In the genomic region with DNA sequence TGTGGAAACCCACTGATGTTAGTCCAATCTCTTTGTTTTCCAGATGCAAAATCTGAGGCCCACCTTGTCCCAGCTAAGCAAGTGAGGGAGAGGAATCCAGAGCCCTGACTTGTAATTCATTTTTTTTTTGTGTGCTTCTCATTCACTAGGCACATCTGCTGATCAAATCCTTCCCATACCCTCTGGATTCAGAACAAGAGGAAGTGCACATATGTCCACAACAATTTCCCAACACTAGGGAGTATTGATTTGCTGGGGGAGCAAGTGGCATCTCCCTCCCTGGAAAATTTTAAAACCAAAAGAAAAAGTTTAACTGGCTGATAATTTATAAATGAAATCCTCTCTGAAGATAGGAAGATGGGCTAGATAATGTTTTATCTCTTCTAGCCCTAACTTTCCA, we compare ENCODE assay signal across 9 cellular contexts.
DNase-seq lines count a peak whose midpoint lies in the region; ATAC-seq, FAIRE-seq and TF ChIP-seq lines count a peak whose summit lies in the region.
"Had no signal": no experiment of that assay in that cellular context is flagged by ENCODE, and none has a peak within 500 bp of the region (broad histone marks: within the 10 kb centered on the region; RNA-seq: fewer than 3 reads in every experiment).

No MANE protein-coding gene starts in this region.

- H3K36me3 Mint-ChIP-seq in activated T-helper 1 cell treated with anti-CD3 and anti-CD28 coated beads, Interleukin-12 subunit alpha, Interleukin-12 subunit beta, Interleukin-2, Interleukin-4 antibody, amounts not matched to agents 30 ng/mL and 10 ng/mL and 1 ng/mL, durations not matched to agents 14 hours and 24 hours and 36 hours (ENCODE audit: low read depth) = no peaks in the 10 kb centered on the region

- H3K27ac Mint-ChIP-seq in activated T-helper 1 cell treated with anti-CD3 and anti-CD28 coated beads, Interleukin-12 subunit alpha, Interleukin-12 subunit beta, Interleukin-2, Interleukin-4 antibody, amounts not matched to agents 30 ng/mL and 10 ng/mL and 1 ng/mL, durations not matched to agents 14 hours and 24 hours and 36 hours = peak overlapping the region; percentile 84
- H3K27ac Mint-ChIP-seq: WTC11 had no signal

- FAIRE-seq in A549 (lab: Jason Lieb, UNC) = no peak

- H3K36me3 ChIP-seq in HEK293 (ENCODE audit: control insufficient read depth in 2 of 2, insufficient read depth in 1 of 2, low read length in 2 of 2) (no peaks in the 10 kb centered on the region), left lung (no peaks in the 10 kb centered on the region)

- intact Hi-C loops in activated T-helper 1 cell treated with anti-CD3 and anti-CD28 coated beads, Interleukin-12 subunit alpha, Interleukin-12 subunit beta, Interleukin-2, Interleukin-4 antibody, amounts not matched to agents 30 ng/mL and 10 ng/mL and 1 ng/mL, durations not matched to agents 14 hours and 24 hours and 36 hours (cut with micrococcal nuclease) = loop anchor here (1.0 to 10.0 kb wide), 11 partner anchors 44 to 1439 kb away; a partner anchor contains a TSS
- intact Hi-C loops in left lung (cut with DNase I) = no loop called here

- TF ChIP-seq CTCF in A549 (IDR thresholded peaks at IDR 0.05) = no peak
- TF ChIP-seq CTCF in HEK293 (tag by site-specific recombination; IDR thresholded peaks at IDR 0.05) = no peak
- no peak for TF ChIP-seq CTCF in left lung (IDR thresholded peaks at IDR 0.05)

- H3K4me3 Mint-ChIP-seq in activated T-helper 1 cell treated with anti-CD3 and anti-CD28 coated beads, Interleukin-12 subunit alpha, Interleukin-12 subunit beta, Interleukin-2, Interleukin-4 antibody, amounts not matched to agents 30 ng/mL and 10 ng/mL and 1 ng/mL, durations not matched to agents 14 hours and 24 hours and 36 hours = no peak overlapping the region
- H3K4me3 Mint-ChIP-seq: WTC11 had no signal

- H3K27ac ChIP-seq in A549 (peak overlapping the region; percentile 26 to 30; a peak in 4 of 6 replicates), HEK293 (ENCODE audit: extremely low read depth, low read depth, low read length) (no peak overlapping the region), left lung (peak overlapping the region; percentile 60 to 78)

- H3K4me1 ChIP-seq in A549 (peaks cover 22% of the 10 kb centered on the region; the same call in 2 of the 3 replicates), HEK293 (ENCODE audit: control insufficient read depth, insufficient read depth, low read length) (no peaks in the 10 kb centered on the region), left lung (peaks cover 10 to 41% of the 10 kb centered on the region in 2 donors)

- no peak for TF ChIP-seq RAD21 in A549 (conservative IDR thresholded peaks at IDR 0.05 in 1 of 2, IDR thresholded peaks at IDR 0.05 in 1 of 2)

- no peaks in the 10 kb centered on the region for H3K27me3 ChIP-seq in left lung

- H3K9me3 Mint-ChIP-seq in activated T-helper 1 cell treated with anti-CD3 and anti-CD28 coated beads, Interleukin-12 subunit alpha, Interleukin-12 subunit beta, Interleukin-2, Interleukin-4 antibody, amounts not matched to agents 30 ng/mL and 10 ng/mL and 1 ng/mL, durations not matched to agents 14 hours and 24 hours and 36 hours = peaks cover 4% of the 10 kb centered on the region

- in situ Hi-C loops in G401 (cut with HindIII; ENCODE audit: low sequenced_read_pairs) = no loop called here

- POLR2A ChIA-PET in A549 (lab: Yijun Ruan, JAX) (no interaction called here), HEK293 (lab: Yijun Ruan, JAX) (no interaction called here)

- DNase-seq in A549 (ENCODE audit: low read depth in 1 of 2, low spot score in 1 of 2) (no peak), left lung (no peak), ureter (ENCODE audit: low spot score) (no peak), NCI-H2227 (lab: John Stamatoyannopoulos, UW; ENCODE audit: unreplicated experiment) (no peak), G401 (ENCODE audit: low spot score) (no peak)
- DNase-seq in activated T-helper 1 cell treated with anti-CD3 and anti-CD28 coated beads, Interleukin-12 subunit alpha, Interleukin-12 subunit beta, Interleukin-2, Interleukin-4 antibody, amounts not matched to agents 30 ng/mL and 10 ng/mL and 1 ng/mL, durations not matched to agents 14 hours and 24 hours and 36 hours (ENCODE audit: low spot score) = no peak

- 0 out of 3 replicates have a peak overlapping the region, but pooled peaks have one; percentile 10 for H3K4me2 ChIP-seq in A549

- no peak for TF ChIP-seq POLR2A in A549 (IDR thresholded peaks at IDR 0.05; ENCODE audit: low read length)

- H3K4me3 ChIP-seq in A549 (no peak overlapping the region), HEK293 (ENCODE audit: low read depth, low read length) (no peak overlapping the region), left lung (no peak overlapping the region)

- CTCF ChIA-PET in A549 (lab: Yijun Ruan, JAX) = interaction anchor here (0.6 to 2.8 kb wide), 18 partner anchors 8 to 1441 kb away, joined by 3 to 26 read pairs (median 4); no protein-coding TSS in a partner anchor
- CTCF ChIA-PET in HEK293 (lab: Yijun Ruan, JAX) = interaction anchor here (0.6 to 2.5 kb wide), 16 partner anchors 12 to 1298 kb away, joined by 3 to 10 read pairs (median 4); no protein-coding TSS in a partner anchor

- H3K4me1 Mint-ChIP-seq in activated T-helper 1 cell treated with anti-CD3 and anti-CD28 coated beads, Interleukin-12 subunit alpha, Interleukin-12 subunit beta, Interleukin-2, Interleukin-4 antibody, amounts not matched to agents 30 ng/mL and 10 ng/mL and 1 ng/mL, durations not matched to agents 14 hours and 24 hours and 36 hours (ENCODE audit: low read depth) = peaks cover 44% of the 10 kb centered on the region

- H3K27me3 Mint-ChIP-seq in activated T-helper 1 cell treated with anti-CD3 and anti-CD28 coated beads, Interleukin-12 subunit alpha, Interleukin-12 subunit beta, Interleukin-2, Interleukin-4 antibody, amounts not matched to agents 30 ng/mL and 10 ng/mL and 1 ng/mL, durations not matched to agents 14 hours and 24 hours and 36 hours (ENCODE audit: insufficient read depth) = no peaks in the 10 kb centered on the region

- ATAC-seq in A549 (no peak), left lung (no peak), HG02970 (IDR thresholded peaks at IDR 0.05; ENCODE audit: low FRiP score, unreplicated experiment) (no peak)

- no peaks in the 10 kb centered on the region for H3K9me3 ChIP-seq in A549
- no peaks in the 10 kb centered on the region for H3K9me3 ChIP-seq in HEK293 (ENCODE audit: control insufficient read depth, insufficient read depth, low read depth, low read length)
- H3K9me3 ChIP-seq in left lung = no peaks in the 10 kb centered on the region

- no peak for TF ChIP-seq EP300 in A549 (IDR thresholded peaks at IDR 0.05)

TF ChIP-seq in A549, 52 proteins besides CTCF, POLR2A, EP300 and RAD21:
- TF ChIP-seq POLR2AphosphoS2 (conservative IDR thresholded peaks at IDR 0.05; ENCODE audit: low read length) = no peak
- TF ChIP-seq, protein P1, sequence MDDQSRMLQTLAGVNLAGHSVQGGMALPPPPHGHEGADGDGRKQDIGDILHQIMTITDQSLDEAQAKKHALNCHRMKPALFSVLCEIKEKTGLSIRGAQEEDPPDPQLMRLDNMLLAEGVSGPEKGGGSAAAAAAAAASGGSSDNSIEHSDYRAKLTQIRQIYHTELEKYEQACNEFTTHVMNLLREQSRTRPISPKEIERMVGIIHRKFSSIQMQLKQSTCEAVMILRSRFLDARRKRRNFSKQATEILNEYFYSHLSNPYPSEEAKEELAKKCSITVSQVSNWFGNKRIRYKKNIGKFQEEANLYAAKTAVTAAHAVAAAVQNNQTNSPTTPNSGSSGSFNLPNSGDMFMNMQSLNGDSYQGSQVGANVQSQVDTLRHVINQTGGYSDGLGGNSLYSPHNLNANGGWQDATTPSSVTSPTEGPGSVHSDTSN (IDR thresholded peaks at IDR 0.05) = no peak
- no peak for TF ChIP-seq BHLHE40 (IDR thresholded peaks at IDR 0.05; ENCODE audit: low read depth, low read length)
- no peak for TF ChIP-seq CBX8 (IDR thresholded peaks at IDR 0.05)
- TF ChIP-seq CEBPB (IDR thresholded peaks at IDR 0.05) = no peak
- TF ChIP-seq HDAC2 (IDR thresholded peaks at IDR 0.05) = no peak
- TF ChIP-seq RARB (CRISPR knock-in tag; IDR thresholded peaks at IDR 0.05) = no peak
- no peak for TF ChIP-seq CBX2 (IDR thresholded peaks at IDR 0.05; ENCODE audit: borderline replicate concordance, low read depth)
- no peak for TF ChIP-seq ZFP36 (IDR thresholded peaks at IDR 0.05; ENCODE audit: borderline replicate concordance, partially characterized antibody)

TF ChIP-seq in HEK293, 187 proteins besides CTCF, POLR2A, EP300 and RAD21:
- no peak for TF ChIP-seq ZNF146 (tag by site-specific recombination; IDR thresholded peaks at IDR 0.05)
- 0 out of 2 replicates have a peak, but pooled peaks have one; percentile 28 for TF ChIP-seq ZBTB20 (tag by site-specific recombination; IDR thresholded peaks at IDR 0.05)
